ENCODE assay signal across 10 cellular contexts in the genomic region with DNA sequence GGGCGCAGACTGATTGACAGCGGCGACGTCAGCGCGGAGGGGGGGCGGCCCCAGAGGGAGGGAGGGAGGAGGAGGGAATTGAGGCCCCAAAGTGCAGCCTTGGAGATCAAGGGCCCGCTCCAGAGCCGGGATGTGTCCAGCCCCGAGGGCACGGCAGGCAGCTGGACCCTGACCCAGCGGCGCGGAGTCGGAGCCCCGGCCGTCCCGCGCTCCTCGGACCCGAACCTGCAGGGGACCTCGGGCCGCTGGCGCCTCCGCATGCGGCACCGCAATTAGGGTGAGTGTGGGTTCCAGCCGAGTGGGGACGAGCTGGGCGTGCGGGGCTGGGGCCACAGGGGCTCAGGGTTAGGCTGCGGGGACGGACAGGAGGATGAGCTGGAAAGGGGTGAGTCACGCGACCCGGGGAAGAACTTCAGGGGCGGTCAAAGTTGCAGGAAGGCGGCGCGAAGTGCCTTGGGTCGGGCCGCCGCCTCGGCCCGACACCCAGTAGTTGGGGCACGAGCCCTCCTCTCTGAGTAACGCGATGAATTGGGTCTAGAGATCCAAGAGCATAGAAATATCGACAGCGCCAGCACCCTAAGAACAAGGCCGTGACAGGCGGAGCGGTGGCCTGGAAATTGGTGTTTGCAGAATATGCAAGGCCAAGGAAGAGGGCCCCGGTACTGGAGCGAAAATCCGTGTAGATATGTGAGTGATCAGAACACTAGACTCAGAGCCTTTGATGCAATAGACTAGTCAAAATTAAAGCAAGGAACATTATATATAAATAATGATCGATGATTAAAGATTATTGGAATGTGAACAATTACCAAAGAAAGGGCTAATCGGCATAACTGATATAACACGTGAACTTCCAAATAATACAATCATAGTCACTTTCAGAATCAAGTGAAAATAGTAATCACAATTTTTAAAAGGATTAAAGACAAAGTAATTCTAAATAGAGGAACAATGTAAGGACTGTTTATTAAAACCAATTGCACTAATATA. TPM values are rescaled to one million over a fixed set of nuclear protein-coding genes. Genes with fewer than 3 reads are reported as not detected.
DNase-seq lines count a peak whose midpoint lies in the region; ATAC-seq lines count a peak whose summit lies in the region.
"Had no signal": no experiment of that assay in that cellular context is flagged by ENCODE, and none has a peak within 500 bp of the region (broad histone marks: within the 10 kb centered on the region; RNA-seq: fewer than 3 reads in every experiment).

A gene (plus strand): TSS at position 122 of the 990 bp plus-strand sequence. CDS start 4,069 bp downstream, outside the sequence.

- H3K27ac ChIP-seq in iPS DF 6.9 (ENCODE audit: low read length) (no peak within 1 kb of the TSS), skin epidermis (no peak within 1 kb of the TSS)

- peak within 1 kb of the TSS; percentile 51 for H3K4me3 Mint-ChIP-seq in activated T-helper 17 cell treated with anti-CD3 and anti-CD28 coated beads, Interleukin-2, amount 50 U/mL, for 72 hours

- H3K9me3 Mint-ChIP-seq in activated T-helper 17 cell treated with anti-CD3 and anti-CD28 coated beads, Interleukin-2, amount 50 U/mL, for 72 hours = no peaks in the 10 kb centered on the region

- WGBS in iPS DF 6.9 (ENCODE audit: insufficient coverage, insufficient read length) = no CpG with 5 or more reads among the region's 59 CpGs

- no peak for DNase-seq in iPS DF 6.9 (ENCODE audit: low read depth, low spot score)
- no peak for DNase-seq in NCI-H187 treated with DMSO at 0.1 percent for 48 hours (lab: John Stamatoyannopoulos, UW)
- no peak for DNase-seq in stimulated activated CD4-positive, alpha-beta T cell treated with anti-CD3 and anti-CD28 coated beads, Interleukin-2, amount 100 ng/mL, for 24 hours
- DNase-seq in NCI-H2081 treated with DMSO at 0.1 percent for 48 hours (lab: John Stamatoyannopoulos, UW) = no peak
- DNase-seq: hippocampal formation had no signal

- H3K36me3 ChIP-seq in ES-I3 (ENCODE audit: insufficient read depth, low read length) (no peaks in the 10 kb centered on the region), iPS DF 6.9 (ENCODE audit: control insufficient read depth, insufficient read depth, low read length) (no peaks in the 10 kb centered on the region)

- H3K9me3 ChIP-seq in ES-I3 (ENCODE audit: control insufficient read depth, insufficient read depth, low read length) = no peaks in the 10 kb centered on the region
- no peaks in the 10 kb centered on the region for H3K9me3 ChIP-seq in iPS DF 6.9 (ENCODE audit: control insufficient read depth, insufficient read depth, low read length)

- H3K27me3 ChIP-seq in iPS DF 6.9 (ENCODE audit: control insufficient read depth, insufficient read depth, low read length) = peaks cover 73% of the 10 kb centered on the region

- no peaks in the 10 kb centered on the region for H3K36me3 Mint-ChIP-seq in activated T-helper 17 cell treated with anti-CD3 and anti-CD28 coated beads, Interleukin-2, amount 50 U/mL, for 72 hours (ENCODE audit: low read depth)

- ATAC-seq in activated T-helper 17 cell treated with anti-CD3 and anti-CD28 coated beads, Interleukin-2, amount 50 U/mL, for 72 hours (replicated peaks) = no peak
- no peak for ATAC-seq in HG02840 (IDR thresholded peaks at IDR 0.05; ENCODE audit: low FRiP score, unreplicated experiment)
- ATAC-seq: SK-N-SH treated with all-trans-retinoic acid at 6 μM for 48 hours had no signal

- H3K4me1 Mint-ChIP-seq in activated T-helper 17 cell treated with anti-CD3 and anti-CD28 coated beads, Interleukin-2, amount 50 U/mL, for 72 hours = peaks cover 5% of the 10 kb centered on the region

- H3K27ac Mint-ChIP-seq in activated T-helper 17 cell treated with anti-CD3 and anti-CD28 coated beads, Interleukin-2, amount 50 U/mL, for 72 hours = no peak within 1 kb of the TSS

- H3K4me3 ChIP-seq in iPS DF 6.9 (ENCODE audit: low read length) (peak within 1 kb of the TSS; percentile 34; the same call in 1 of the 2 replicates), skin epidermis (peak within 1 kb of the TSS in 5 of 7 experiments; percentile 3 to 18 (median 11))

- peaks cover 57% of the 10 kb centered on the region for H3K27me3 Mint-ChIP-seq in activated T-helper 17 cell treated with anti-CD3 and anti-CD28 coated beads, Interleukin-2, amount 50 U/mL, for 72 hours

- peak within 1 kb of the TSS; percentile 67; the same call in 1 of the 2 replicates for H3K9ac ChIP-seq in ES-I3 (ENCODE audit: low read depth, low read length)

- peaks cover 6% of the 10 kb centered on the region for H3K4me1 ChIP-seq in ES-I3 (ENCODE audit: insufficient read depth, low read length)
- H3K4me1 ChIP-seq in iPS DF 6.9 (ENCODE audit: control insufficient read depth, insufficient read depth, low read length) = 0 out of 2 replicates have a peak, but pooled peaks cover 1% of the 10 kb centered on the region

RNA-seq across cellular contexts. Expression of the gene that starts here (rescaled TPM):
- not detected for total RNA-seq in activated T-helper 17 cell treated with anti-CD3 and anti-CD28 coated beads, Interleukin-2, amount 50 U/mL, for 72 hours
